In genomic region chr1:224175615-224176014, GRCh38 we compare ENCODE assay signal across 10 cellular contexts. TPM values are rescaled to one million over a fixed set of nuclear protein-coding genes. Genes with fewer than 3 reads are reported as not detected.
DNase-seq lines count a peak whose midpoint lies in the region; ATAC-seq and TF ChIP-seq lines count a peak whose summit lies in the region.
"Had no signal": no experiment of that assay in that cellular context is flagged by ENCODE, and none has a peak within 500 bp of the region (broad histone marks: within the 10 kb centered on the region; RNA-seq: fewer than 3 reads in every experiment).

No MANE protein-coding gene starts in this region.

- H3K4me3 ChIP-seq in cardiac fibroblast (replicated peaks in 1 of 2; ENCODE audit: low read depth in 2 of 2, low read length in 2 of 2) = no peak overlapping the region
- H3K4me3 ChIP-seq in right lobe of liver = peak overlapping the region in 1 of 3 donors; percentile 16

- H3K27me3 ChIP-seq in right lobe of liver = no peaks in the 10 kb centered on the region
- H3K27me3 ChIP-seq: vagina had no signal

- TF ChIP-seq CTCF in cardiac fibroblast (IDR thresholded peaks at IDR 0.05; ENCODE audit: low read depth, low read length) = peak; percentile 11
- TF ChIP-seq CTCF in right lobe of liver (IDR thresholded peaks at IDR 0.05) = no peak

- WGBS in right lobe of liver (ENCODE audit: insufficient coverage, low coverage, low lambda C conversion rate, missing lambda C conversion rate) = 14% methylated on average over 13 of the region's 21 CpGs

- ATAC-seq in Right ventricle myocardium inferior = peak; percentile 72
- ATAC-seq in right lobe of liver = peak; percentile 69 to 81 (median 80)

- H3K27ac ChIP-seq in right lobe of liver = no peak overlapping the region
- H3K27ac ChIP-seq: KMS-11, vagina had no signal

- H3K4me1 ChIP-seq in right lobe of liver = no peaks in the 10 kb centered on the region

- DNase-seq in Right ventricle myocardium inferior (ENCODE audit: missing footprints) = no peak
- DNase-seq in cardiac septum (ENCODE audit: low spot score) = no peak
- peak; percentile 17 to 18 for DNase-seq in cardiac fibroblast (ENCODE audit: low read depth in 2 of 2)
- DNase-seq in right lobe of liver = peak in 1 of 3 donors; percentile 39
- no peak for DNase-seq in GF-D8 (lab: John Stamatoyannopoulos, UW)
- no peak for DNase-seq in kidney glomerular epithelial cell (lab: John Stamatoyannopoulos, UW)
- DNase-seq in cortex of kidney (lab: John Stamatoyannopoulos, UW) = no peak
- DNase-seq in NCI-H748 (lab: John Stamatoyannopoulos, UW; ENCODE audit: unreplicated experiment) = no peak

- no peaks in the 10 kb centered on the region for H3K36me3 ChIP-seq in right lobe of liver
- H3K36me3 ChIP-seq: vagina had no signal

- TF ChIP-seq POLR2A in right lobe of liver (IDR thresholded peaks at IDR 0.05) = no peak

- intact Hi-C loops in Right ventricle myocardium inferior (cut with DNase I) (no loop called here), cardiac septum (cut with DNase I) (no loop called here), right lobe of liver (cut with DNase I) (no loop called here)

- H3K9me3 ChIP-seq in right lobe of liver = no peaks in the 10 kb centered on the region
- H3K9me3 ChIP-seq: vagina had no signal

RNA-seq across cellular contexts. Expression of gene DEGS1, which starts 7.4 kb away (rescaled TPM):
- 63.8 TPM for total RNA-seq in Right ventricle myocardium inferior
- total RNA-seq in cardiac septum = 36.1 TPM
- 10 to 100 TPM; 17.9 to 43.5 (median 29.0) TPM for total RNA-seq in right lobe of liver

Comparison
In these comparisons a context has a peak if more than half of its experiments do, and no peak if none do; other contexts are left out.
1. DNase-seq: peak in cardiac fibroblast (2 of 2); none in Right ventricle myocardium inferior (single experiment), cardiac septum (single experiment), GF-D8 (single experiment), kidney glomerular epithelial cell (single experiment), cortex of kidney (single experiment) and NCI-H748 (single experiment).